Comparison of ENCODE assay signal across 30 cellular contexts in the genomic region with DNA sequence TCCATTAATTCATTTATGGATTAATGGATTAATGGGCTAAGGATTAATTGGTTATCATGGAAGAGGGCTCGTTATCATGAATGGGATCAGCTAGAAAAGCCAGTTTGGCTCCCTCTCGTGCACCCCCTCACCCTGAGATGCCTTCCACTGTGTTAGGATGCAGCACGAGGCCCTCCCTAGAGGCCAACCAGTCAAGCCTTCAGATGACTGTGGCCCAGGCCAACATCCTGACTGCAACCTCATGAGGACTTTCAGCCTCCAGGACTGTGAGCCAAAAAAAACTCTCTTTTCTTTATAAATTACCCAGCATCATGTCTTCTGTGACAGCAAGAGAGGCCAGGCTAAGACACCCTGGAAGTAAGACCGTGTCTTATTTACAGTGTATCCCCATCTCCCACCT. TPM values are rescaled to one million over a fixed set of nuclear protein-coding genes. Genes with fewer than 3 reads are reported as not detected.
"Had no signal": no experiment of that assay in that cellular context is flagged by ENCODE, and none has a peak within 500 bp of the region (broad histone marks: within the 10 kb centered on the region; RNA-seq: fewer than 3 reads in every experiment).

No MANE protein-coding gene starts in this region.

- H3K9me3 ChIP-seq: adrenal gland, body of pancreas, colonic mucosa, esophagus muscularis mucosa, gastrocnemius medialis, heart right ventricle had no signal

- H3K4me3 Mint-ChIP-seq: activated CD4-positive, alpha-beta memory T cell treated with anti-CD3 and anti-CD28 coated beads, Interleukin-2, amount 10 ng/mL, durations not matched to agents 7 days and 5 days; activated CD4-positive, alpha-beta T cell treated with anti-CD3 and anti-CD28 coated beads, Interleukin-2, amount 10 ng/mL, durations not matched to agents 7 days and 5 days; activated naive CD4-positive, alpha-beta T cell treated with anti-CD3 and anti-CD28 coated beads for 36 hours; activated naive CD4-positive, alpha-beta T cell treated with anti-CD3 and anti-CD28 coated beads, Interleukin-2, amount 50 U/mL, for 24 hours; activated naive CD8-positive, alpha-beta T cell treated with anti-CD3 and anti-CD28 coated beads for 36 hours; activated naive CD8-positive, alpha-beta T cell treated with anti-CD3 and anti-CD28 coated beads, Interleukin-2, amount 50 U/mL, for 24 hours; activated T-helper 1 cell treated with anti-CD3 and anti-CD28 coated beads, Interleukin-12 subunit alpha, Interleukin-12 subunit beta, Interleukin-2, Interleukin-4 antibody, amounts not matched to agents 30 ng/mL and 10 ng/mL and 1 ng/mL, durations not matched to agents 14 hours and 24 hours and 36 hours had no signal

- H3K4me3 ChIP-seq: adrenal gland, body of pancreas, colonic mucosa, esophagus muscularis mucosa, gastrocnemius medialis, heart right ventricle had no signal

- H3K27me3 Mint-ChIP-seq: activated CD4-positive, alpha-beta memory T cell treated with anti-CD3 and anti-CD28 coated beads, Interleukin-2, amount 10 ng/mL, durations not matched to agents 7 days and 5 days; activated CD4-positive, alpha-beta T cell treated with anti-CD3 and anti-CD28 coated beads, Interleukin-2, amount 10 ng/mL, durations not matched to agents 7 days and 5 days; activated naive CD4-positive, alpha-beta T cell treated with anti-CD3 and anti-CD28 coated beads, Interleukin-2, amount 50 U/mL, for 24 hours; activated naive CD8-positive, alpha-beta T cell treated with anti-CD3 and anti-CD28 coated beads for 36 hours; activated naive CD8-positive, alpha-beta T cell treated with anti-CD3 and anti-CD28 coated beads, Interleukin-2, amount 50 U/mL, for 24 hours had no signal

- H3K27ac Mint-ChIP-seq: activated CD4-positive, alpha-beta memory T cell treated with anti-CD3 and anti-CD28 coated beads, Interleukin-2, amount 10 ng/mL, durations not matched to agents 7 days and 5 days; activated CD4-positive, alpha-beta T cell treated with anti-CD3 and anti-CD28 coated beads, Interleukin-2, amount 10 ng/mL, durations not matched to agents 7 days and 5 days; activated naive CD4-positive, alpha-beta T cell treated with anti-CD3 and anti-CD28 coated beads for 36 hours; activated naive CD4-positive, alpha-beta T cell treated with anti-CD3 and anti-CD28 coated beads, Interleukin-2, amount 50 U/mL, for 24 hours; activated naive CD8-positive, alpha-beta T cell treated with anti-CD3 and anti-CD28 coated beads for 36 hours; activated naive CD8-positive, alpha-beta T cell treated with anti-CD3 and anti-CD28 coated beads, Interleukin-2, amount 50 U/mL, for 24 hours; activated T-helper 1 cell treated with anti-CD3 and anti-CD28 coated beads, Interleukin-12 subunit alpha, Interleukin-12 subunit beta, Interleukin-2, Interleukin-4 antibody, amounts not matched to agents 30 ng/mL and 10 ng/mL and 1 ng/mL, durations not matched to agents 14 hours and 24 hours and 36 hours; activated T-helper 2 cell treated with anti-CD3 and anti-CD28 coated beads, Interferon-gamma antibody, Interleukin-2, Interleukin-4, amounts not matched to agents 10 μg/mL and 5 μg/mL and 100 μg/mL, durations not matched to agents 14 hours and 24 hours and 36 hours had no signal

- H3K36me3 ChIP-seq: adrenal gland, colonic mucosa, esophagus muscularis mucosa, gastrocnemius medialis, heart right ventricle had no signal

- ATAC-seq: activated naive CD8-positive, alpha-beta T cell treated with anti-CD3 and anti-CD28 coated beads, Interleukin-2, amount 50 U/mL, for 24 hours; body of pancreas; foreskin keratinocyte; gastrocnemius medialis; heart right ventricle had no signal

- H3K27me3 ChIP-seq: adrenal gland, body of pancreas, colonic mucosa, esophagus muscularis mucosa, foreskin keratinocyte, gastrocnemius medialis, heart right ventricle had no signal

- H3K9me3 Mint-ChIP-seq: activated CD4-positive, alpha-beta memory T cell treated with anti-CD3 and anti-CD28 coated beads, Interleukin-2, amount 10 ng/mL, durations not matched to agents 7 days and 5 days; activated naive CD4-positive, alpha-beta T cell treated with anti-CD3 and anti-CD28 coated beads for 36 hours; activated naive CD4-positive, alpha-beta T cell treated with anti-CD3 and anti-CD28 coated beads, Interleukin-2, amount 50 U/mL, for 24 hours; activated naive CD8-positive, alpha-beta T cell treated with anti-CD3 and anti-CD28 coated beads for 36 hours; activated naive CD8-positive, alpha-beta T cell treated with anti-CD3 and anti-CD28 coated beads, Interleukin-2, amount 50 U/mL, for 24 hours; activated T-helper 1 cell treated with anti-CD3 and anti-CD28 coated beads, Interleukin-12 subunit alpha, Interleukin-12 subunit beta, Interleukin-2, Interleukin-4 antibody, amounts not matched to agents 30 ng/mL and 10 ng/mL and 1 ng/mL, durations not matched to agents 14 hours and 24 hours and 36 hours; activated T-helper 2 cell treated with anti-CD3 and anti-CD28 coated beads, Interferon-gamma antibody, Interleukin-2, Interleukin-4, amounts not matched to agents 10 μg/mL and 5 μg/mL and 100 μg/mL, durations not matched to agents 14 hours and 24 hours and 36 hours had no signal

- H3K4me1 ChIP-seq: body of pancreas, colonic mucosa, gastrocnemius medialis had no signal

- H3K36me3 Mint-ChIP-seq: activated naive CD8-positive, alpha-beta T cell treated with anti-CD3 and anti-CD28 coated beads for 36 hours had no signal

- DNase-seq: activated CD4-positive, alpha-beta memory T cell treated with anti-CD3 and anti-CD28 coated beads, Interleukin-2, amount 10 ng/mL, durations not matched to agents 7 days and 5 days; activated CD4-positive, alpha-beta T cell treated with anti-CD3 and anti-CD28 coated beads for 1 hour; activated CD4-positive, alpha-beta T cell treated with anti-CD3 and anti-CD28 coated beads for 4 hours; activated CD4-positive, alpha-beta T cell treated with anti-CD3 and anti-CD28 coated beads, Interleukin-2, amount 10 ng/mL, durations not matched to agents 7 days and 5 days; activated CD4-positive, alpha-beta T cell treated with anti-CD3 and anti-CD28 coated beads, Interleukin-2, amount 50 U/mL, for 4 hours; activated CD4-positive, CD25-positive, alpha-beta regulatory T cell; activated effector memory CD4-positive, alpha-beta T cell treated with anti-CD3 and anti-CD28 coated beads, Interleukin-2, amount 50 U/mL, for 16 hours; activated naive CD4-positive, alpha-beta T cell treated with anti-CD3 and anti-CD28 coated beads for 36 hours; activated naive CD8-positive, alpha-beta T cell treated with anti-CD3 and anti-CD28 coated beads for 36 hours; activated naive CD8-positive, alpha-beta T cell treated with anti-CD3 and anti-CD28 coated beads, Interleukin-2, amount 50 U/mL, for 24 hours; activated T-cell treated with anti-CD3 and anti-CD28 coated beads, Interleukin-2, amount 50 U/mL, for 1 hour; activated T-cell treated with anti-CD3 and anti-CD28 coated beads, Interleukin-2, amount 50 U/mL, for 48 hours; amygdala; aorta; body of pancreas; central memory CD4-positive, alpha-beta T cell; cerebellar nuclear complex; colonic mucosa; effector CD8-positive, alpha-beta T cell; erythroblast; foreskin keratinocyte; gastrocnemius medialis; glutamatergic neuron; heart right ventricle; T-helper 2 cell had no signal

- H3K27ac ChIP-seq: adrenal gland, body of pancreas, colonic mucosa, esophagus muscularis mucosa, foreskin keratinocyte, gastrocnemius medialis had no signal

RNA-seq across cellular contexts. Expression of gene EFCAB12, which starts 9.0 kb away (rescaled TPM):
- total RNA-seq: gastrocnemius medialis had no signal
